ENCODE assay signal across 20 cellular contexts in genomic region chr1:73907051-73907450, GRCh38.
DNase-seq lines count a peak whose midpoint lies in the region; ATAC-seq, FAIRE-seq and TF ChIP-seq lines count a peak whose summit lies in the region.
"Had no signal": no experiment of that assay in that cellular context is flagged by ENCODE, and none has a peak within 500 bp of the region (broad histone marks: within the 10 kb centered on the region; RNA-seq: fewer than 3 reads in every experiment).

No MANE protein-coding gene starts in this region.

- H3K9me3 ChIP-seq in trophoblast cell (ENCODE audit: insufficient read depth, low read depth, low read length): no peaks in the 10 kb centered on the region
- H3K9me3 ChIP-seq: BE2C had no signal

- no CpG with 5 or more reads among the region's 1 CpG for WGBS in trophoblast cell (ENCODE audit: extremely low coverage, insufficient coverage, insufficient read length)

- no peaks in the 10 kb centered on the region for H3K4me1 ChIP-seq in foreskin keratinocyte
- H3K4me1 ChIP-seq in trophoblast cell (ENCODE audit: control insufficient read depth in 1 of 2, insufficient read depth in 2 of 2, low read length in 2 of 2): no peaks in the 10 kb centered on the region
- H3K4me1 ChIP-seq: BE2C had no signal

- peaks cover 34% of the 10 kb centered on the region for H3K9me3 Mint-ChIP-seq in HFFc6

- no peaks in the 10 kb centered on the region for H3K79me2 ChIP-seq in trophoblast cell (ENCODE audit: control insufficient read depth, insufficient read depth, low read length, poor library complexity)

- no peak overlapping the region for H4K91ac ChIP-seq in trophoblast cell (ENCODE audit: low read depth, low read length)

- no peak overlapping the region for H2AFZ ChIP-seq in trophoblast cell (ENCODE audit: insufficient read depth, low read length, poor library complexity)
- H2AFZ ChIP-seq: GM23248 had no signal

- peak; percentile 3 for DNase-seq in HPDE6-E6E7 (ENCODE audit: extremely low spot score)
- peak; percentile 79 for DNase-seq in bronchial epithelial cell (ENCODE audit: low read depth)
- peak; percentile 12 to 35 for DNase-seq in foreskin keratinocyte
- peak in 1 of 2 donors; percentile 21 for DNase-seq in trophoblast cell
- DNase-seq in KG1 (lab: John Stamatoyannopoulos, UW): no peak
- no peak for DNase-seq in HFFc6
- DNase-seq: BE2C; C1 segment of cervical spinal cord; CD4-positive, CD25-positive, alpha-beta regulatory T cell; CD8-positive, alpha-beta memory T cell; COR-L47; DMS 273 treated with DMSO at 0.1 percent for 48 hours; DMS53; GM23248; HCEC 1CT had no signal

- H3K4ac ChIP-seq in trophoblast cell (ENCODE audit: low read depth, low read length): no peak overlapping the region

- no peak overlapping the region for H3K27ac ChIP-seq in foreskin keratinocyte
- no peak overlapping the region for H3K27ac ChIP-seq in trophoblast cell (ENCODE audit: low read depth, low read length)
- H3K27ac ChIP-seq: GM23248 had no signal

- no peaks in the 10 kb centered on the region for H3K79me1 ChIP-seq in trophoblast cell (ENCODE audit: low read length)

- H3K4me3 ChIP-seq in bronchial epithelial cell (ENCODE audit: low read depth, low read length) (no peak overlapping the region), trophoblast cell (ENCODE audit: low read depth, low read length) (no peak overlapping the region)
- H3K4me3 ChIP-seq: GM23248 had no signal

- peak overlapping the region; percentile 47 for H4K8ac ChIP-seq in trophoblast cell (ENCODE audit: low read depth, low read length)

- H3K18ac ChIP-seq in trophoblast cell (ENCODE audit: low read length): no peak overlapping the region

- H2BK5ac ChIP-seq in trophoblast cell (ENCODE audit: low read depth, low read length, poor library complexity): no peak overlapping the region

- no peaks in the 10 kb centered on the region for H3K4me1 Mint-ChIP-seq in HFFc6 (ENCODE audit: low read depth)
- H3K4me1 Mint-ChIP-seq: CD4-positive, CD25-positive, alpha-beta regulatory T cell; CD8-positive, alpha-beta memory T cell had no signal

- FAIRE-seq in bronchial epithelial cell (lab: Jason Lieb, UNC): no peak
- FAIRE-seq: G401.6, GM12892, GM18507, H54 had no signal

- no peak overlapping the region for H4K12ac ChIP-seq in trophoblast cell (ENCODE audit: low read depth, low read length)

- no peak overlapping the region for H2BK120ac ChIP-seq in trophoblast cell (ENCODE audit: insufficient read depth, low read length, poor library complexity)

- H3K27me3 ChIP-seq in bronchial epithelial cell (ENCODE audit: control insufficient read depth, insufficient read depth, low read length): no peaks in the 10 kb centered on the region
- H3K27me3 ChIP-seq in foreskin keratinocyte: no peaks in the 10 kb centered on the region
- no peaks in the 10 kb centered on the region for H3K27me3 ChIP-seq in trophoblast cell (ENCODE audit: insufficient read depth, low read length)
- H3K27me3 ChIP-seq: BE2C had no signal

- ATAC-seq in foreskin keratinocyte (no peak), HG03159 (IDR thresholded peaks at IDR 0.05; ENCODE audit: unreplicated experiment) (no peak)

- H2BK12ac ChIP-seq in trophoblast cell (ENCODE audit: low read length): no peak overlapping the region

- H2AK5ac ChIP-seq in trophoblast cell (ENCODE audit: low read length): no peak overlapping the region

- H3K9ac ChIP-seq in trophoblast cell (ENCODE audit: low read length): no peak overlapping the region
- H3K9ac ChIP-seq: GM23248 had no signal

- no peaks in the 10 kb centered on the region for H3K27me3 Mint-ChIP-seq in HFFc6 (ENCODE audit: insufficient read depth)
- H3K27me3 Mint-ChIP-seq: CD4-positive, CD25-positive, alpha-beta regulatory T cell; CD8-positive, alpha-beta memory T cell had no signal

- no peak overlapping the region for H3K23ac ChIP-seq in trophoblast cell (ENCODE audit: low read length)

- H3K36me3 Mint-ChIP-seq in HFFc6 (ENCODE audit: low read depth): no peaks in the 10 kb centered on the region
- H3K36me3 Mint-ChIP-seq: CD4-positive, CD25-positive, alpha-beta regulatory T cell; CD8-positive, alpha-beta memory T cell had no signal

- TF ChIP-seq CTCF in bronchial epithelial cell (IDR thresholded peaks at IDR 0.05; ENCODE audit: insufficient read depth, low read length, severe bottlenecking) (no peak), foreskin keratinocyte (conservative IDR thresholded peaks at IDR 0.05) (no peak), HFFc6 (IDR thresholded peaks at IDR 0.05) (no peak)

- no peak overlapping the region for H3K4me2 ChIP-seq in trophoblast cell (ENCODE audit: low read length)

- no peak overlapping the region for H3K14ac ChIP-seq in trophoblast cell (ENCODE audit: low read length)

- no peak overlapping the region for H3K4me3 Mint-ChIP-seq in HFFc6
- H3K4me3 Mint-ChIP-seq: CD4-positive, CD25-positive, alpha-beta regulatory T cell; CD8-positive, alpha-beta memory T cell had no signal

- no peaks in the 10 kb centered on the region for H3K36me3 ChIP-seq in bronchial epithelial cell (ENCODE audit: control insufficient read depth, insufficient read depth, low read length)
- H3K36me3 ChIP-seq in trophoblast cell (ENCODE audit: control insufficient read depth in 1 of 2, insufficient read depth in 2 of 2, low read length in 2 of 2): no peaks in the 10 kb centered on the region
- H3K36me3 ChIP-seq: BE2C had no signal

- no peak overlapping the region for H3K27ac Mint-ChIP-seq in HFFc6
- H3K27ac Mint-ChIP-seq: CD4-positive, CD25-positive, alpha-beta regulatory T cell; CD8-positive, alpha-beta memory T cell had no signal

Comparison
In these comparisons a context has a peak if more than half of its experiments do, and no peak if none do; other contexts are left out.
1. DNase-seq: peak in HPDE6-E6E7 (single experiment), bronchial epithelial cell (single experiment) and foreskin keratinocyte (2 of 2); none in KG1 (single experiment) and HFFc6 (single experiment).